Comparison of ENCODE assay signal across 1 cellular context in the genomic region with DNA sequence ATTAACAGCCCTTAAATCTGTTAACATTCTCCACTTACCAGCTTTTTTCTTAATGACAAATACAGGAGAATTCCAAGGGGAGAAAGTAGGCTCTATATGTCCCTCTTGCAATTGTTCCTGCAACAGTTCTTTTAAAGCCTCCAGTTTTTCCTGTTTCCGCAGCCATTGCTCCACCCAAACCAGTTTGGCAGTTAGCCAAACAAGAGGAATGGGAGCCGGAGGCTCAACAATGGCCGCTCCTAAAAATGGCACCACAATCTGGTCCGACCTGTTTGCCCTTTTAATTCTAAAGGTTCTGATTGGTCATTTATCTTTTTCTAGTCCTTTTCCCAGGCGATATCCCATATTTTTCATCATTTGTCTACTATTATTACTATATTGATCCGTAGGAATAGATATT.
TF ChIP-seq lines count a peak whose summit lies in the region.

No MANE protein-coding gene starts in this region.

TF ChIP-seq in GM23338, 12 proteins besides CTCF, POLR2A, EP300 and RAD21 (continued from another document):
- TF ChIP-seq, protein P1, sequence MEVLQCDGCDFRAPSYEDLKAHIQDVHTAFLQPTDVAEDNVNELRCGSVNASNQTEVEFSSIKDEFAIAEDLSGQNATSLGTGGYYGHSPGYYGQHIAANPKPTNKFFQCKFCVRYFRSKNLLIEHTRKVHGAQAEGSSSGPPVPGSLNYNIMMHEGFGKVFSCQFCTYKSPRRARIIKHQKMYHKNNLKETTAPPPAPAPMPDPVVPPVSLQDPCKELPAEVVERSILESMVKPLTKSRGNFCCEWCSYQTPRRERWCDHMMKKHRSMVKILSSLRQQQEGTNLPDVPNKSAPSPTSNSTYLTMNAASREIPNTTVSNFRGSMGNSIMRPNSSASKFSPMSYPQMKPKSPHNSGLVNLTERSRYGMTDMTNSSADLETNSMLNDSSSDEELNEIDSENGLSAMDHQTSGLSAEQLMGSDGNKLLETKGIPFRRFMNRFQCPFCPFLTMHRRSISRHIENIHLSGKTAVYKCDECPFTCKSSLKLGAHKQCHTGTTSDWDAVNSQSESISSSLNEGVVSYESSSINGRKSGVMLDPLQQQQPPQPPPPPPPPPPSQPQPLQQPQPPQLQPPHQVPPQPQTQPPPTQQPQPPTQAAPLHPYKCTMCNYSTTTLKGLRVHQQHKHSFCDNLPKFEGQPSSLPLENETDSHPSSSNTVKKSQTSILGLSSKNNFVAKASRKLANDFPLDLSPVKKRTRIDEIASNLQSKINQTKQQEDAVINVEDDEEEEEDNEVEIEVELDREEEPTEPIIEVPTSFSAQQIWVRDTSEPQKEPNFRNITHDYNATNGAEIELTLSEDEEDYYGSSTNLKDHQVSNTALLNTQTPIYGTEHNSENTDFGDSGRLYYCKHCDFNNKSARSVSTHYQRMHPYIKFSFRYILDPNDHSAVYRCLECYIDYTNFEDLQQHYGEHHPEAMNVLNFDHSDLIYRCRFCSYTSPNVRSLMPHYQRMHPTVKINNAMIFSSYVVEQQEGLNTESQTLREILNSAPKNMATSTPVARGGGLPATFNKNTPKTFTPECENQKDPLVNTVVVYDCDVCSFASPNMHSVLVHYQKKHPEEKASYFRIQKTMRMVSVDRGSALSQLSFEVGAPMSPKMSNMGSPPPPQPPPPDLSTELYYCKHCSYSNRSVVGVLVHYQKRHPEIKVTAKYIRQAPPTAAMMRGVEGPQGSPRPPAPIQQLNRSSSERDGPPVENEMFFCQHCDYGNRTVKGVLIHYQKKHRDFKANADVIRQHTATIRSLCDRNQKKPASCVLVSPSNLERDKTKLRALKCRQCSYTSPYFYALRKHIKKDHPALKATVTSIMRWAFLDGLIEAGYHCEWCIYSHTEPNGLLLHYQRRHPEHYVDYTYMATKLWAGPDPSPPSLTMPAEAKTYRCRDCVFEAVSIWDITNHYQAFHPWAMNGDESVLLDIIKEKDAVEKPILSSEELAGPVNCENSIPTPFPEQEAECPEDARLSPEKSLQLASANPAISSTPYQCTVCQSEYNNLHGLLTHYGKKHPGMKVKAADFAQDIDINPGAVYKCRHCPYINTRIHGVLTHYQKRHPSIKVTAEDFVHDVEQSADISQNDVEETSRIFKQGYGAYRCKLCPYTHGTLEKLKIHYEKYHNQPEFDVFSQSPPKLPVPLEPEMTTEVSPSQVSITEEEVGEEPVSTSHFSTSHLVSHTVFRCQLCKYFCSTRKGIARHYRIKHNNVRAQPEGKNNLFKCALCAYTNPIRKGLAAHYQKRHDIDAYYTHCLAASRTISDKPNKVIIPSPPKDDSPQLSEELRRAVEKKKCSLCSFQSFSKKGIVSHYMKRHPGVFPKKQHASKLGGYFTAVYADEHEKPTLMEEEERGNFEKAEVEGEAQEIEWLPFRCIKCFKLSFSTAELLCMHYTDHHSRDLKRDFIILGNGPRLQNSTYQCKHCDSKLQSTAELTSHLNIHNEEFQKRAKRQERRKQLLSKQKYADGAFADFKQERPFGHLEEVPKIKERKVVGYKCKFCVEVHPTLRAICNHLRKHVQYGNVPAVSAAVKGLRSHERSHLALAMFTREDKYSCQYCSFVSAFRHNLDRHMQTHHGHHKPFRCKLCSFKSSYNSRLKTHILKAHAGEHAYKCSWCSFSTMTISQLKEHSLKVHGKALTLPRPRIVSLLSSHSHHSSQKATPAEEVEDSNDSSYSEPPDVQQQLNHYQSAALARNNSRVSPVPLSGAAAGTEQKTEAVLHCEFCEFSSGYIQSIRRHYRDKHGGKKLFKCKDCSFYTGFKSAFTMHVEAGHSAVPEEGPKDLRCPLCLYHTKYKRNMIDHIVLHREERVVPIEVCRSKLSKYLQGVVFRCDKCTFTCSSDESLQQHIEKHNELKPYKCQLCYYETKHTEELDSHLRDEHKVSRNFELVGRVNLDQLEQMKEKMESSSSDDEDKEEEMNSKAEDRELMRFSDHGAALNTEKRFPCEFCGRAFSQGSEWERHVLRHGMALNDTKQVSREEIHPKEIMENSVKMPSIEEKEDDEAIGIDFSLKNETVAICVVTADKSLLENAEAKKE (CRISPR knock-in tag; IDR thresholded peaks at IDR 0.05), result no peak
- no peak for TF ChIP-seq STAT1 (IDR thresholded peaks at IDR 0.05; ENCODE audit: unreplicated experiment)
